Comparison of ENCODE assay signal across 15 cellular contexts in the genomic region with DNA sequence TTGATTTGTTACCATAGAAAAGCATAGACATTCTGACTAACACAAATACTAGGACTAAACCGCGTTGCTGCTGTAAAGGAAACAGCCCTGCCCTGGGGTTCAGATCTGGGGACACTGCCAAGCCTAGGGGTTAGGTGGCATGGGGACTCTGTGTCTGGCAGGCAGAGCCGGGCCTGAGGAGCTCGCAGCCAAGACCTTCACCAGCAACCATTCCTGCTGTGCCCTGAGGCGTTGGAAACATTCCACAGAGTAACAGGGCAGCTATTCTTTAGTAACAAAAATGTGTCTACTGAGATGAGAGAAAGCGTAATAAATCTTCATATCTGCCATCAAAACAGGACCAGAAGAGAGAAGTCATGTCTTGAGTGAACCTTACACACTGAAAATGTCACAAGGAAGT.
DNase-seq lines count a peak whose midpoint lies in the region; ATAC-seq and TF ChIP-seq lines count a peak whose summit lies in the region.
"Had no signal": no experiment of that assay in that cellular context is flagged by ENCODE, and none has a peak within 500 bp of the region (broad histone marks: within the 10 kb centered on the region; RNA-seq: fewer than 3 reads in every experiment).

No MANE protein-coding gene starts in this region.

- no peak overlapping the region for H2BK15ac ChIP-seq in mesendoderm (replicated peaks; ENCODE audit: low read depth)

- no TSS peak for BruUV-seq in PC-3 (replicated peaks; lab: Mats Ljungman, UMichigan)
- no TSS peak for BruUV-seq in A673 (replicated peaks; lab: Mats Ljungman, UMichigan)

- H4K20me1 ChIP-seq in PC-3 (ENCODE audit: low read length) = no peaks in the 10 kb centered on the region

- no peak overlapping the region for H3K18ac ChIP-seq in mesendoderm (ENCODE audit: low read length)

- peak overlapping the region; percentile 27 for H3K56ac ChIP-seq in mesendoderm (ENCODE audit: low read length)

- no peak overlapping the region for H2AK5ac ChIP-seq in mesendoderm (ENCODE audit: low read length)

- H2BK120ac ChIP-seq in mesendoderm (ENCODE audit: low read depth, low read length) = no peak overlapping the region

- TF ChIP-seq CTCF in BE2C (IDR thresholded peaks at IDR 0.05; ENCODE audit: low read depth, low read length) (no peak), PC-3 (conservative IDR thresholded peaks at IDR 0.05; ENCODE audit: low read depth, low read length) (no peak), dorsolateral prefrontal cortex (IDR thresholded peaks at IDR 0.05 in 54 of 56, conservative IDR thresholded peaks at IDR 0.05 in 2 of 56; ENCODE audit: low read depth in 1 of 56, partially characterized antibody in 56 of 56) (no peak), A673 (conservative IDR thresholded peaks at IDR 0.05; ENCODE audit: low read depth, low read length) (no peak), uterus (IDR thresholded peaks at IDR 0.05) (no peak)

- H2BK5ac ChIP-seq in mesendoderm (ENCODE audit: low read length) = no peak overlapping the region

- no peaks in the 10 kb centered on the region for H3K79me1 ChIP-seq in mesendoderm (ENCODE audit: low read length)

- no peaks in the 10 kb centered on the region for H3K27me3 ChIP-seq in BE2C
- no peaks in the 10 kb centered on the region for H3K27me3 ChIP-seq in PC-3 (ENCODE audit: low read length)
- no peaks in the 10 kb centered on the region for H3K27me3 ChIP-seq in dorsolateral prefrontal cortex
- H3K27me3 ChIP-seq in mesendoderm (ENCODE audit: insufficient read depth, low read length, poor library complexity) = no peaks in the 10 kb centered on the region
- no peaks in the 10 kb centered on the region for H3K27me3 ChIP-seq in A673 (replicated peaks; ENCODE audit: insufficient read depth, low read depth, low read length, poor library complexity)
- H3K27me3 ChIP-seq in uterus = no peaks in the 10 kb centered on the region
- H3K27me3 ChIP-seq: suprapubic skin had no signal

- no peak for TF ChIP-seq POLR2A in uterus (IDR thresholded peaks at IDR 0.05)

- no CpG with 5 or more reads among the region's 6 CpGs for WGBS in mesendoderm (ENCODE audit: extremely low coverage, insufficient coverage, low lambda C conversion rate)

- H3K9me3 ChIP-seq in BE2C = no peaks in the 10 kb centered on the region
- H3K9me3 ChIP-seq in PC-3 (ENCODE audit: low read length) = no peaks in the 10 kb centered on the region
- peaks cover 37% of the 10 kb centered on the region for H3K9me3 ChIP-seq in A673 (ENCODE audit: low read depth, low read length, poor library complexity, severe bottlenecking)
- no peaks in the 10 kb centered on the region for H3K9me3 ChIP-seq in uterus
- H3K9me3 ChIP-seq: suprapubic skin had no signal

- POLR2A ChIA-PET in PC-3 (lab: Charles Lee; ENCODE audit: unreplicated experiment) (no interaction called here), A673 (lab: Charles Lee; ENCODE audit: low non-redundant PET) (no interaction called here)

- peak; percentile 84 for DNase-seq in BE2C
- peak; percentile 9 for DNase-seq in PC-3
- peak in 6 of 10 donors; percentile 5 to 49 (median 38) for DNase-seq in dorsolateral prefrontal cortex
- DNase-seq in mesendoderm = peak; percentile 74
- no peak for DNase-seq in A673 (ENCODE audit: low spot score)
- no peak for DNase-seq in NCI-H2227 (lab: John Stamatoyannopoulos, UW; ENCODE audit: unreplicated experiment)
- DNase-seq in uterus = no peak
- no peak for DNase-seq in GM19238 (ENCODE audit: insufficient read length, low spot score)
- DNase-seq: activated CD8-positive, alpha-beta memory T cell treated with anti-CD3 and anti-CD28 coated beads, Interleukin-2, amount 50 U/mL, for 48 hours; activated naive CD4-positive, alpha-beta T cell treated with anti-CD3 and anti-CD28 coated beads, Interleukin-2, amount 10 ng/mL, durations not matched to agents 7 days and 5 days; DMS 273 treated with DMSO at 0.1 percent for 48 hours; NCI-H2081 treated with DMSO at 0.1 percent for 48 hours had no signal

- H3K4me2 ChIP-seq in PC-3 (ENCODE audit: low read length) = no peak overlapping the region
- H3K4me2 ChIP-seq in mesendoderm (ENCODE audit: low read length) = no peak overlapping the region

- intact Hi-C loops in PC-3 (cut with micrococcal nuclease) (no loop called here), dorsolateral prefrontal cortex (cut with DNase I) (no loop called here), A673 (cut with micrococcal nuclease; ENCODE audit: unreplicated experiment) (no loop called here), uterus (cut with DNase I; ENCODE audit: low total_unique reads) (no loop called here)

- H3K9ac ChIP-seq in PC-3 (ENCODE audit: low read length) (no peak overlapping the region), mesendoderm (ENCODE audit: low read length) (no peak overlapping the region)

- no peaks in the 10 kb centered on the region for H3K9me2 ChIP-seq in PC-3 (replicated peaks; ENCODE audit: low read length)

- no peaks in the 10 kb centered on the region for H3F3A ChIP-seq in PC-3 (ENCODE audit: low read length, unreplicated experiment)

- H3K23ac ChIP-seq in mesendoderm (ENCODE audit: low read length) = no peak overlapping the region

- H3K4ac ChIP-seq in mesendoderm (ENCODE audit: low read depth, low read length) = no peak overlapping the region

- no peaks in the 10 kb centered on the region for H3K36me3 ChIP-seq in BE2C
- no peaks in the 10 kb centered on the region for H3K36me3 ChIP-seq in PC-3 (ENCODE audit: low read depth, low read length)
- no peaks in the 10 kb centered on the region for H3K36me3 ChIP-seq in mesendoderm (ENCODE audit: control insufficient read depth, insufficient read depth, low read length)
- no peaks in the 10 kb centered on the region for H3K36me3 ChIP-seq in A673 (ENCODE audit: insufficient read depth, low read length, poor library complexity, severe bottlenecking)
- H3K36me3 ChIP-seq in uterus = no peaks in the 10 kb centered on the region
- H3K36me3 ChIP-seq: suprapubic skin had no signal

- CTCF ChIA-PET in PC-3 (lab: Charles Lee) (no interaction called here), A673 (lab: Charles Lee) (no interaction called here)

- H3K27ac ChIP-seq in PC-3 (ENCODE audit: low read length) (no peak overlapping the region), dorsolateral prefrontal cortex (no peak overlapping the region), mesendoderm (ENCODE audit: low read depth, low read length) (no peak overlapping the region), A673 (ENCODE audit: low read depth, low read length, poor library complexity, severe bottlenecking) (no peak overlapping the region), uterus (no peak overlapping the region)
- H3K27ac ChIP-seq: epithelial cell of prostate, suprapubic skin had no signal

- H4K8ac ChIP-seq in mesendoderm (ENCODE audit: low read depth, low read length) = no peak overlapping the region

- ATAC-seq in PC-3 = peak; percentile 31; the same call in 1 of the 2 replicates

- H3K4me1 ChIP-seq in BE2C (peaks cover 6% of the 10 kb centered on the region), PC-3 (ENCODE audit: insufficient read depth, low read length) (no peaks in the 10 kb centered on the region), mesendoderm (ENCODE audit: control insufficient read depth, low read depth, low read length) (no peaks in the 10 kb centered on the region), A673 (ENCODE audit: insufficient read depth, low read length, poor library complexity, severe bottlenecking) (no peaks in the 10 kb centered on the region), uterus (no peaks in the 10 kb centered on the region)
- H3K4me1 ChIP-seq: suprapubic skin had no signal

- no peak overlapping the region for H4K5ac ChIP-seq in mesendoderm (ENCODE audit: low read length)

- H3K79me2 ChIP-seq in PC-3 (ENCODE audit: low read length) = no peaks in the 10 kb centered on the region
- H3K79me2 ChIP-seq in mesendoderm (ENCODE audit: control insufficient read depth, insufficient read depth, low read length) = no peaks in the 10 kb centered on the region

- no peak overlapping the region for H2AFZ ChIP-seq in PC-3 (ENCODE audit: low read length)

- H3K4me3 ChIP-seq in BE2C (ENCODE audit: low read depth, low read length) = 0 out of 2 replicates have a peak overlapping the region, but pooled peaks have one; percentile 2
- no peak overlapping the region for H3K4me3 ChIP-seq in PC-3 (ENCODE audit: low read length)
- H3K4me3 ChIP-seq in dorsolateral prefrontal cortex = no peak overlapping the region
- no peak overlapping the region for H3K4me3 ChIP-seq in mesendoderm (ENCODE audit: low read length)
- H3K4me3 ChIP-seq in A673 (ENCODE audit: low read depth, low read length, poor library complexity, severe bottlenecking) = no peak overlapping the region
- no peak overlapping the region for H3K4me3 ChIP-seq in uterus
- H3K4me3 ChIP-seq: lung, suprapubic skin had no signal

Comparison
In these comparisons a context has a peak if more than half of its experiments do, and no peak if none do; other contexts are left out.
1. DNase-seq: peak in BE2C (single experiment), PC-3 (single experiment), dorsolateral prefrontal cortex (6 of 10) and mesendoderm (single experiment); none in A673 (single experiment), NCI-H2227 (single experiment), uterus (0 of 2) and GM19238 (single experiment).